28 cellular contexts compared by ENCODE assay signal in genomic region chr22:23369054-23369685, GRCh38.
"Had no signal": no experiment of that assay in that cellular context is flagged by ENCODE, and none has a peak within 500 bp of the region (broad histone marks: within the 10 kb centered on the region; RNA-seq: fewer than 3 reads in every experiment).

No MANE protein-coding gene starts in this region.

- H3K27me3 ChIP-seq: dorsolateral prefrontal cortex had no signal

- H3K27ac Mint-ChIP-seq: immature natural killer cell; nephron progenitor cell; stimulated activated naive B cell treated with anti-CD40 and anti-IgM and Interleukin-4, amounts not matched to agents 10 μg/mL and 1 μg/mL and 100 μg/mL, for 72 hours had no signal

- H3K4me3 Mint-ChIP-seq: immature natural killer cell; nephron progenitor cell; stimulated activated naive B cell treated with anti-CD40 and anti-IgM and Interleukin-4, amounts not matched to agents 10 μg/mL and 1 μg/mL and 100 μg/mL, for 72 hours had no signal

- H3K9me3 Mint-ChIP-seq: nephron progenitor cell; stimulated activated naive B cell treated with anti-CD40 and anti-IgM and Interleukin-4, amounts not matched to agents 10 μg/mL and 1 μg/mL and 100 μg/mL, for 72 hours had no signal

- H3K9me3 ChIP-seq: esophagus squamous epithelium, gastroesophageal sphincter, left ventricle myocardium inferior, psoas muscle, spleen, stomach, thoracic aorta, transverse colon had no signal

- H3K36me3 Mint-ChIP-seq: immature natural killer cell; stimulated activated naive B cell treated with anti-CD40 and anti-IgM and Interleukin-4, amounts not matched to agents 10 μg/mL and 1 μg/mL and 100 μg/mL, for 72 hours had no signal

- DNase-seq: cortex of kidney; dorsolateral prefrontal cortex; effector memory CD4-positive, alpha-beta T cell; esophagus squamous epithelium; foreskin fibroblast; glutamatergic neuron; immature natural killer cell; kidney; left cardiac atrium; left ventricle myocardium inferior; mesenchymal stem cell; midbrain; nephron progenitor cell; psoas muscle; retina; spleen; stimulated activated CD4-positive, alpha-beta T cell treated with anti-CD3 and anti-CD28 coated beads, Interleukin-15, amount 100 ng/mL, for 24 hours; stimulated activated CD4-positive, alpha-beta T cell treated with anti-CD3 and anti-CD28 coated beads, Interleukin-1b, Interleukin-23, amount 100 ng/mL, for 48 hours; stimulated activated CD4-positive, alpha-beta T cell treated with anti-CD3 and anti-CD28 coated beads, Interleukin-4, amount 100 ng/mL, for 24 hours; stimulated activated naive B cell treated with anti-CD40 and anti-IgM and Interleukin-4, amounts not matched to agents 10 μg/mL and 1 μg/mL and 100 μg/mL, for 72 hours; stomach; substantia nigra; transverse colon had no signal

- H3K4me1 Mint-ChIP-seq: nephron progenitor cell; stimulated activated naive B cell treated with anti-CD40 and anti-IgM and Interleukin-4, amounts not matched to agents 10 μg/mL and 1 μg/mL and 100 μg/mL, for 72 hours had no signal

- H3K27ac ChIP-seq: dorsolateral prefrontal cortex, epithelial cell of prostate, esophagus squamous epithelium, gastroesophageal sphincter, left ventricle myocardium inferior, psoas muscle, spleen, stomach, thoracic aorta, transverse colon had no signal

- ATAC-seq: gastroesophageal sphincter; left cardiac atrium; psoas muscle; sciatic nerve; stimulated activated naive B cell treated with anti-CD40 and anti-IgM and Interleukin-4, amounts not matched to agents 10 μg/mL and 1 μg/mL and 100 μg/mL, for 72 hours had no signal

- H3K36me3 ChIP-seq: esophagus squamous epithelium, gastroesophageal sphincter, left ventricle myocardium inferior, spleen, stomach, thoracic aorta, transverse colon had no signal

- H3K4me3 ChIP-seq: dorsolateral prefrontal cortex, esophagus squamous epithelium, gastroesophageal sphincter, left ventricle myocardium inferior, lung, psoas muscle, spleen, stomach, thoracic aorta, transverse colon had no signal

- H3K4me1 ChIP-seq: esophagus squamous epithelium, gastroesophageal sphincter, left ventricle myocardium inferior, psoas muscle, spleen, stomach, transverse colon had no signal
